8 cellular contexts compared by ENCODE assay signal in genomic region chr21:45818904-45819285, GRCh38.
DNase-seq lines count a peak whose midpoint lies in the region; ATAC-seq, FAIRE-seq and TF ChIP-seq lines count a peak whose summit lies in the region.

No MANE protein-coding gene starts in this region.

- FAIRE-seq in GM12892 (lab: Jason Lieb, UNC), result peak; percentile 78

- no peak overlapping the region for H3K27ac Mint-ChIP-seq in activated naive CD8-positive, alpha-beta T cell treated with anti-CD3 and anti-CD28 coated beads, Interleukin-2, amount 10 ng/mL, durations not matched to agents 7 days and 5 days

- H3K36me3 Mint-ChIP-seq in activated naive CD8-positive, alpha-beta T cell treated with anti-CD3 and anti-CD28 coated beads, Interleukin-2, amount 10 ng/mL, durations not matched to agents 7 days and 5 days, result no peaks in the 10 kb centered on the region

- H3K4me3 Mint-ChIP-seq in activated naive CD8-positive, alpha-beta T cell treated with anti-CD3 and anti-CD28 coated beads, Interleukin-2, amount 10 ng/mL, durations not matched to agents 7 days and 5 days, result peak overlapping the region; percentile 47

- TF ChIP-seq POLR2A in GM12892 (IDR thresholded peaks at IDR 0.05; ENCODE audit: low read depth, low read length), result no peak

- no peaks in the 10 kb centered on the region for H3K9me3 Mint-ChIP-seq in activated naive CD8-positive, alpha-beta T cell treated with anti-CD3 and anti-CD28 coated beads, Interleukin-2, amount 10 ng/mL, durations not matched to agents 7 days and 5 days

- H3K27me3 Mint-ChIP-seq in activated naive CD8-positive, alpha-beta T cell treated with anti-CD3 and anti-CD28 coated beads, Interleukin-2, amount 10 ng/mL, durations not matched to agents 7 days and 5 days, result peaks cover 3% of the 10 kb centered on the region

- ATAC-seq in SK-N-SH treated with all-trans-retinoic acid at 6 μM for 48 hours (peak; percentile 47), HG03196 (IDR thresholded peaks at IDR 0.05; ENCODE audit: unreplicated experiment) (no peak)
- peak; percentile 79 for ATAC-seq in activated naive CD8-positive, alpha-beta T cell treated with anti-CD3 and anti-CD28 coated beads, Interleukin-2, amount 10 ng/mL, durations not matched to agents 7 days and 5 days (ENCODE audit: low read depth)

- H3K4me1 Mint-ChIP-seq in activated naive CD8-positive, alpha-beta T cell treated with anti-CD3 and anti-CD28 coated beads, Interleukin-2, amount 10 ng/mL, durations not matched to agents 7 days and 5 days, result peaks cover 18% of the 10 kb centered on the region

- DNase-seq in GM12892 (ENCODE audit: insufficient read length) (no peak), NCI-H2171 (lab: John Stamatoyannopoulos, UW) (no peak), foreskin melanocyte (no peak), islet precursor cell (no peak)
- DNase-seq in activated naive CD8-positive, alpha-beta T cell treated with anti-CD3 and anti-CD28 coated beads, Interleukin-2, amount 10 ng/mL, durations not matched to agents 7 days and 5 days, result peak; percentile 61
- peak; percentile 61 to 82 for DNase-seq in stimulated activated CD4-positive, alpha-beta T cell treated with anti-CD3 and anti-CD28 coated beads, Interleukin-12 subunit alpha, Interleukin-12 subunit beta, amount 100 ng/mL, for 24 hours (ENCODE audit: low read depth in 2 of 2)

- POLR2A ChIA-PET in activated naive CD8-positive, alpha-beta T cell treated with anti-CD3 and anti-CD28 coated beads, Interleukin-2, amount 10 ng/mL, durations not matched to agents 7 days and 5 days (lab: Charles Lee), result interaction anchor here (2.7 kb wide), 1 partner anchor 262 kb away, joined by 8 read pairs; no protein-coding TSS in a partner anchor

TF ChIP-seq in SK-N-SH treated with all-trans-retinoic acid at 6 μM for 48 hours, 23 proteins besides CTCF, POLR2A, EP300 and RAD21:
- TF ChIP-seq ISL1 (CRISPR knock-in tag; IDR thresholded peaks at IDR 0.05), result no peak
- TF ChIP-seq ZNF70 (CRISPR knock-in tag; IDR thresholded peaks at IDR 0.05), result no peak
- TF ChIP-seq ESRRG (CRISPR knock-in tag; IDR thresholded peaks at IDR 0.05), result no peak
- no peak for TF ChIP-seq TSHZ2 (CRISPR knock-in tag; IDR thresholded peaks at IDR 0.05)
- TF ChIP-seq GLIS3 (CRISPR knock-in tag; IDR thresholded peaks at IDR 0.05), result no peak
- TF ChIP-seq ZFP3 (CRISPR knock-in tag; IDR thresholded peaks at IDR 0.05), result no peak
- no peak for TF ChIP-seq CSRNP3 (CRISPR knock-in tag; IDR thresholded peaks at IDR 0.05)
- no peak for TF ChIP-seq ZNF8 (CRISPR knock-in tag; IDR thresholded peaks at IDR 0.05)
- TF ChIP-seq ZC3H10 (CRISPR knock-in tag; IDR thresholded peaks at IDR 0.05), result no peak
- no peak for TF ChIP-seq SNAI2 (CRISPR knock-in tag; IDR thresholded peaks at IDR 0.05)
- TF ChIP-seq ARNTL (CRISPR knock-in tag; IDR thresholded peaks at IDR 0.05; ENCODE audit: borderline replicate concordance, low read depth), result no peak
- TF ChIP-seq RARB (CRISPR knock-in tag; IDR thresholded peaks at IDR 0.05), result no peak
- TF ChIP-seq TOX (CRISPR knock-in tag; IDR thresholded peaks at IDR 0.05; ENCODE audit: borderline replicate concordance), result no peak
- TF ChIP-seq TCF4 (CRISPR knock-in tag; IDR thresholded peaks at IDR 0.05; ENCODE audit: borderline replicate concordance), result no peak
TF ChIP-seq in SK-N-SH treated with all-trans-retinoic acid at 6 μM for 48 hours: peak in this region for 0.

Comparison
In these comparisons a context has a peak if more than half of its experiments do, and no peak if none do; other contexts are left out.
1. DNase-seq: peak in activated naive CD8-positive, alpha-beta T cell treated with anti-CD3 and anti-CD28 coated beads, Interleukin-2, amount 10 ng/mL, durations not matched to agents 7 days and 5 days (single experiment) and stimulated activated CD4-positive, alpha-beta T cell treated with anti-CD3 and anti-CD28 coated beads, Interleukin-12 subunit alpha, Interleukin-12 subunit beta, amount 100 ng/mL, for 24 hours (2 of 2); none in GM12892 (single experiment), NCI-H2171 (single experiment), foreskin melanocyte (single experiment) and islet precursor cell (single experiment).